ENCODE assay signal across 17 cellular contexts in genomic region chr14:55588259-55588699, GRCh38. TPM values are rescaled to one million over a fixed set of nuclear protein-coding genes. Genes with fewer than 3 reads are reported as not detected.
A peak's percentile ranks its signal among the peaks of the same experiment; 100 is the strongest.
DNase-seq lines count a peak whose midpoint lies in the region; ATAC-seq, FAIRE-seq and TF ChIP-seq lines count a peak whose summit lies in the region.
"Had no signal": no experiment of that assay in that cellular context is flagged by ENCODE, and none has a peak within 500 bp of the region (broad histone marks: within the 10 kb centered on the region; RNA-seq: fewer than 3 reads in every experiment).

No MANE protein-coding gene starts in this region.

- no peaks in the 10 kb centered on the region for H3K27me3 Mint-ChIP-seq in activated naive CD4-positive, alpha-beta T cell treated with anti-CD3 and anti-CD28 coated beads for 36 hours (ENCODE audit: low read depth)
- H3K27me3 Mint-ChIP-seq: activated CD4-positive, alpha-beta memory T cell treated with anti-CD3 and anti-CD28 coated beads, Interleukin-2, amount 10 ng/mL, durations not matched to agents 7 days and 5 days; CD4-positive, CD25-positive, alpha-beta regulatory T cell had no signal

- FAIRE-seq in bronchial epithelial cell (lab: Jason Lieb, UNC) (no peak), GM19239 (lab: Jason Lieb, UNC) (no peak)
- FAIRE-seq: H1, islet of Langerhans had no signal

- no peaks in the 10 kb centered on the region for H3K9me3 ChIP-seq in left lung
- H3K9me3 ChIP-seq: ascending aorta had no signal

- intact Hi-C loops in left lung (cut with DNase I), result no loop called here
- intact Hi-C loops in activated naive CD4-positive, alpha-beta T cell treated with anti-CD3 and anti-CD28 coated beads for 36 hours (cut with micrococcal nuclease), result loop anchor here (10.0 kb wide), 2 partner anchors 703 to 1677 kb away; partner anchors contain the start of genes AP5M1 and EXOC5

- peak; percentile 67 for ATAC-seq in left lung
- ATAC-seq in stimulated activated naive CD8-positive, alpha-beta T cell treated with anti-CD3 and anti-CD28 coated beads, Interleukin-15, Interleukin-2, amounts not matched to agents 100 U/mL and 50 U/mL, for 24 hours, result no peak

- TF ChIP-seq CTCF in bronchial epithelial cell (IDR thresholded peaks at IDR 0.05; ENCODE audit: insufficient read depth, low read length, severe bottlenecking), result no peak
- no peak for TF ChIP-seq CTCF in left lung (IDR thresholded peaks at IDR 0.05)

- H3K4me1 ChIP-seq in left lung, result peaks cover 19 to 59% of the 10 kb centered on the region in 2 donors

- CTCF ChIA-PET in activated naive CD4-positive, alpha-beta T cell treated with anti-CD3 and anti-CD28 coated beads for 36 hours (lab: Charles Lee), result no interaction called here

- H3K36me3 ChIP-seq in bronchial epithelial cell (ENCODE audit: control insufficient read depth, insufficient read depth, low read length) (no peaks in the 10 kb centered on the region), left lung (no peaks in the 10 kb centered on the region)
- H3K36me3 ChIP-seq: ascending aorta had no signal

- H3K27ac Mint-ChIP-seq in activated naive CD4-positive, alpha-beta T cell treated with anti-CD3 and anti-CD28 coated beads for 36 hours, result no peak overlapping the region
- H3K27ac Mint-ChIP-seq: activated CD4-positive, alpha-beta memory T cell treated with anti-CD3 and anti-CD28 coated beads, Interleukin-2, amount 10 ng/mL, durations not matched to agents 7 days and 5 days had no signal

- H3K4me3 Mint-ChIP-seq in activated naive CD4-positive, alpha-beta T cell treated with anti-CD3 and anti-CD28 coated beads for 36 hours, result no peak overlapping the region
- H3K4me3 Mint-ChIP-seq: activated CD4-positive, alpha-beta memory T cell treated with anti-CD3 and anti-CD28 coated beads, Interleukin-2, amount 10 ng/mL, durations not matched to agents 7 days and 5 days had no signal

- H3K27me3 ChIP-seq in bronchial epithelial cell (ENCODE audit: control insufficient read depth, insufficient read depth, low read length) (no peaks in the 10 kb centered on the region), left lung (no peaks in the 10 kb centered on the region)
- H3K27me3 ChIP-seq: ascending aorta had no signal

- peaks cover 61% of the 10 kb centered on the region for H3K4me1 Mint-ChIP-seq in activated naive CD4-positive, alpha-beta T cell treated with anti-CD3 and anti-CD28 coated beads for 36 hours (ENCODE audit: low read depth)

- H3K36me3 Mint-ChIP-seq in activated naive CD4-positive, alpha-beta T cell treated with anti-CD3 and anti-CD28 coated beads for 36 hours (ENCODE audit: low read depth), result no peaks in the 10 kb centered on the region
- H3K36me3 Mint-ChIP-seq: CD4-positive, CD25-positive, alpha-beta regulatory T cell had no signal

- no peak overlapping the region for H3K27ac ChIP-seq in left lung
- H3K27ac ChIP-seq: epithelial cell of prostate had no signal

- DNase-seq in AG20443 (ENCODE audit: low spot score), result peak; percentile 12
- DNase-seq in HCEC 1CT, result peak; percentile 27
- DNase-seq in bronchial epithelial cell (ENCODE audit: low read depth), result peak; percentile 60
- DNase-seq in left lung, result no peak
- DNase-seq in stimulated activated naive CD8-positive, alpha-beta T cell treated with anti-CD3 and anti-CD28 coated beads, Interleukin-15, Interleukin-2, amounts not matched to agents 100 U/mL and 50 U/mL, for 24 hours, result no peak
- DNase-seq in GM19239 (ENCODE audit: insufficient read length, low spot score), result no peak
- no peak for DNase-seq in medulla oblongata (ENCODE audit: extremely low spot score)
- no peak for DNase-seq in activated naive CD4-positive, alpha-beta T cell treated with anti-CD3 and anti-CD28 coated beads for 36 hours
- DNase-seq: activated CD4-positive, alpha-beta memory T cell treated with anti-CD3 and anti-CD28 coated beads, Interleukin-2, amount 10 ng/mL, durations not matched to agents 7 days and 5 days; CD4-positive, CD25-positive, alpha-beta regulatory T cell; NCI-H146; stimulated activated CD4-positive, alpha-beta T cell treated with anti-CD3 and anti-CD28 coated beads, Interleukin-15, amount 100 ng/mL, for 24 hours; T-helper 2 cell had no signal

- H3K9me3 Mint-ChIP-seq in activated naive CD4-positive, alpha-beta T cell treated with anti-CD3 and anti-CD28 coated beads for 36 hours, result no peaks in the 10 kb centered on the region
- H3K9me3 Mint-ChIP-seq: activated CD4-positive, alpha-beta memory T cell treated with anti-CD3 and anti-CD28 coated beads, Interleukin-2, amount 10 ng/mL, durations not matched to agents 7 days and 5 days; CD4-positive, CD25-positive, alpha-beta regulatory T cell had no signal

- H3K4me3 ChIP-seq in bronchial epithelial cell (ENCODE audit: low read depth, low read length), result no peak overlapping the region
- H3K4me3 ChIP-seq in left lung, result no peak overlapping the region
- H3K4me3 ChIP-seq: ascending aorta had no signal

RNA-seq across cellular contexts. Expression of gene KTN1, which starts 8.3 kb away (rescaled TPM):
- total RNA-seq in bronchial epithelial cell (128 and 173 TPM in 2 replicates), left lung (100 to 1,000 TPM; 125 to 135 TPM)
- 10 to 100 TPM; 90.0 to 94.1 TPM for total RNA-seq in activated naive CD4-positive, alpha-beta T cell treated with anti-CD3 and anti-CD28 coated beads for 36 hours

Comparison
In these comparisons a context has a peak if more than half of its experiments do, and no peak if none do; other contexts are left out.
1. DNase-seq: peak in AG20443 (single experiment), HCEC 1CT (single experiment) and bronchial epithelial cell (single experiment); none in left lung (0 of 2), stimulated activated naive CD8-positive, alpha-beta T cell treated with anti-CD3 and anti-CD28 coated beads, Interleukin-15, Interleukin-2, amounts not matched to agents 100 U/mL and 50 U/mL, for 24 hours (single experiment), GM19239 (single experiment), medulla oblongata (single experiment) and activated naive CD4-positive, alpha-beta T cell treated with anti-CD3 and anti-CD28 coated beads for 36 hours (single experiment).